ENCODE assay signal across 8 cellular contexts in the genomic region with DNA sequence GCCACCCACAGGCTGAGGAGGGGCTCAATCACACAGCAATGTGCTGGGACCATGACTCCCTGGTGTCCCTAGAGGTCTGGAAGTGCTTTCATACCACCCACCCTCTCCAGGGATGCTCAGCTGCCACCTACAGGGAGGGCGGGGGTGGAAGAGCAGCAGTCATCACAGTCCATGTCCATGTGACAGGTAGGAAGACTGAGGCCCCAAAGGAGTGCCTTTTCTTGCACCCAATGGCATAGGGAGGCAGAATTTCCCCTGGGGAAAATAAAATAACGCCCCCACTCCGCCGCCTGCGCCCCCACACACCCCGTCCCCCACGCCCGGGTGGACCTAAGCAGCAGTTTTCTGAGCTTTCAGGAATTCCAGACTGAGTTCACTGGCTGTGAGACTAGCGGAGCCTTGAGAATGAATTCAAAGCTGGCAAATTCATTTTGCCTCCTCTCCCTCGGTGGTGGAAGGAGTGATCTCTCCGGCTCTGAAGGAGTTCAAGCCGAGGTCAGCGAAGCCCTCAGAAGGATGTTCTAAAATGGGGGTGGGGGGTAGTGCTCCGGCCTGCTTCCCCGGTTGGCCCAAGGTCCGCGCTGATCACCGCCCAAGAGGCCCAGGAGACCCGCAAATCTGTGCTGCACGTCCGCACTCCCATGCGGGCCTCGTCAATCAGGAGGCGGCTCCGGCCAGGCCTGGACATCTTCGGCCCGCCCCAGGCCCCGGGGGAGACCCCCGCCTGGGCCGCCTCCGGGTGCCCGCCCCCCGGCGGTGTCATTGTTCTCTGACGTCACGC. TPM values are rescaled to one million over a fixed set of nuclear protein-coding genes. Genes with fewer than 3 reads are reported as not detected.
DNase-seq lines count a peak whose midpoint lies in the region; ATAC-seq and TF ChIP-seq lines count a peak whose summit lies in the region.

No MANE protein-coding gene starts in this region.

- intact Hi-C loops in Caco-2 (cut with micrococcal nuclease; ENCODE audit: unreplicated experiment) (loop anchor here (1.0 to 10.0 kb wide), 8 partner anchors 94 to 804 kb away; no protein-coding TSS in a partner anchor), HCT116 (cut with micrococcal nuclease) (loop anchor here (5.0 kb wide), 1 partner anchor 139 kb away; no protein-coding TSS in a partner anchor)

- H3K27me3 Mint-ChIP-seq in Caco-2 (ENCODE audit: insufficient read depth, unreplicated experiment): no peaks in the 10 kb centered on the region
- H3K27me3 Mint-ChIP-seq in natural killer cell treated with Interleukin-12 subunit alpha and Interleukin-12 subunit beta and Interleukin-15 and Interleukin-18, amount 100 ng/mL, for 72 hours: peaks cover 0 to 3% of the 10 kb centered on the region in 2 donors

- peaks cover 26% of the 10 kb centered on the region for H3K36me3 Mint-ChIP-seq in Caco-2 (ENCODE audit: insufficient read depth, unreplicated experiment)
- no peaks in the 10 kb centered on the region for H3K36me3 Mint-ChIP-seq in natural killer cell treated with Interleukin-12 subunit alpha and Interleukin-12 subunit beta and Interleukin-15 and Interleukin-18, amount 100 ng/mL, for 72 hours

- H3K36me3 ChIP-seq in Caco-2 (ENCODE audit: control insufficient read depth, insufficient read depth, low read length): no peaks in the 10 kb centered on the region
- no peaks in the 10 kb centered on the region for H3K36me3 ChIP-seq in HCT116 (ENCODE audit: control insufficient read depth in 1 of 2, insufficient read depth in 2 of 2, low read length in 2 of 2)

- peaks cover 8% of the 10 kb centered on the region for H3K4me1 Mint-ChIP-seq in Caco-2 (ENCODE audit: low read depth, unreplicated experiment)
- H3K4me1 Mint-ChIP-seq in natural killer cell treated with Interleukin-12 subunit alpha and Interleukin-12 subunit beta and Interleukin-15 and Interleukin-18, amount 100 ng/mL, for 72 hours (ENCODE audit: low read depth in 2 of 2): peaks cover 12 to 29% of the 10 kb centered on the region in 2 donors

- no peaks in the 10 kb centered on the region for H3K9me2 ChIP-seq in HCT116 (ENCODE audit: insufficient read depth)

- H3K4me3 ChIP-seq in Caco-2 (ENCODE audit: low read depth, low read length) (peak overlapping the region; percentile 82), HCT116 (replicated peaks in 1 of 2; ENCODE audit: low read depth in 1 of 2, low read length in 2 of 2) (peak overlapping the region; percentile 54 to 84), epithelial cell of proximal tubule (ENCODE audit: low read depth, low read length) (peak overlapping the region; percentile 99)

- POLR2A ChIA-PET in Caco-2 (lab: Charles Lee): interaction anchor here (0.6 to 1.5 kb wide), 3 partner anchors 61 to 129 kb away, joined by 4 to 12 read pairs (median 4); no protein-coding TSS in a partner anchor
- POLR2A ChIA-PET in HCT116 (lab: Charles Lee): interaction anchor here (0.6 kb wide), 2 partner anchors 292 to 1536 kb away, joined by 3 to 7 read pairs; no protein-coding TSS in a partner anchor

- H3K79me2 ChIP-seq in HCT116 (ENCODE audit: insufficient read depth, low read length): peaks cover 15% of the 10 kb centered on the region

- peak overlapping the region; percentile 74 for H3K4me3 Mint-ChIP-seq in Caco-2 (ENCODE audit: unreplicated experiment)
- H3K4me3 Mint-ChIP-seq in natural killer cell treated with Interleukin-12 subunit alpha and Interleukin-12 subunit beta and Interleukin-15 and Interleukin-18, amount 100 ng/mL, for 72 hours: peak overlapping the region; percentile 86

- H3K9me3 ChIP-seq in Caco-2 (no peaks in the 10 kb centered on the region), HCT116 (ENCODE audit: control insufficient read depth in 1 of 2, insufficient read depth in 1 of 2, low read depth in 1 of 2, low read length in 2 of 2) (no peaks in the 10 kb centered on the region)

- H3K9me3 Mint-ChIP-seq in Caco-2 (ENCODE audit: unreplicated experiment): no peaks in the 10 kb centered on the region
- no peaks in the 10 kb centered on the region for H3K9me3 Mint-ChIP-seq in natural killer cell treated with Interleukin-12 subunit alpha and Interleukin-12 subunit beta and Interleukin-15 and Interleukin-18, amount 100 ng/mL, for 72 hours

- H2AFZ ChIP-seq in HCT116 (ENCODE audit: low read depth, low read length, poor library complexity, severe bottlenecking): peak overlapping the region; percentile 35

- H3K4me2 ChIP-seq in HCT116 (ENCODE audit: low read length): peak overlapping the region; percentile 90

- DNase-seq in Caco-2: peak; percentile 85 to 89
- no peak for DNase-seq in HCT116 (ENCODE audit: low read depth, low spot score)
- peak; percentile 74 for DNase-seq in SW480 (ENCODE audit: low spot score)
- DNase-seq in epithelial cell of proximal tubule (ENCODE audit: low read depth): no peak
- DNase-seq in natural killer cell treated with Interleukin-12 subunit alpha and Interleukin-12 subunit beta and Interleukin-15 and Interleukin-18, amount 100 ng/mL, for 72 hours (ENCODE audit: low spot score): no peak
- DNase-seq in NCI-H2196 (lab: John Stamatoyannopoulos, UW; ENCODE audit: unreplicated experiment): no peak
- no peak for DNase-seq in A172 (ENCODE audit: low spot score)
- no peak for DNase-seq in cortex of kidney (lab: John Stamatoyannopoulos, UW)

- CTCF ChIA-PET in Caco-2 (lab: Charles Lee) (interaction anchor here (0.6 to 3.5 kb wide), 23 partner anchors 7 to 1020 kb away, joined by 3 to 19 read pairs (median 4); no protein-coding TSS in a partner anchor), HCT116 (lab: Charles Lee) (interaction anchor here (1.0 to 1.8 kb wide), 4 partner anchors 92 to 409 kb away, joined by 3 to 5 read pairs (median 4); no protein-coding TSS in a partner anchor)

- peak; percentile 49 for ATAC-seq in HCT116
- ATAC-seq in natural killer cell treated with Interleukin-12 subunit alpha and Interleukin-12 subunit beta and Interleukin-15 and Interleukin-18, amount 100 ng/mL, for 72 hours: peak; percentile 0 to 4

- H3K27ac Mint-ChIP-seq in Caco-2 (ENCODE audit: unreplicated experiment): peak overlapping the region; percentile 8
- no peak overlapping the region for H3K27ac Mint-ChIP-seq in natural killer cell treated with Interleukin-12 subunit alpha and Interleukin-12 subunit beta and Interleukin-15 and Interleukin-18, amount 100 ng/mL, for 72 hours

- H3K27me3 ChIP-seq in Caco-2 (replicated peaks; ENCODE audit: control insufficient read depth, insufficient read depth, low read length) (no peaks in the 10 kb centered on the region), HCT116 (ENCODE audit: insufficient read depth, low read length) (no peaks in the 10 kb centered on the region)

- peak overlapping the region; percentile 59; the same call in 1 of the 2 replicates for H3K27ac ChIP-seq in HCT116 (ENCODE audit: low read depth, low read length)

- H3K4me1 ChIP-seq in Caco-2: peaks cover 17% of the 10 kb centered on the region
- peaks cover 21 to 38% of the 10 kb centered on the region in 2 experiments for H3K4me1 ChIP-seq in HCT116 (ENCODE audit: control insufficient read depth in 1 of 2, insufficient read depth in 2 of 2, low read length in 2 of 2)

- TF ChIP-seq CTCF in Caco-2 (IDR thresholded peaks at IDR 0.05; ENCODE audit: insufficient read depth in 1 of 2, low read depth in 1 of 2, low read length in 1 of 2, severe bottlenecking in 1 of 2, unreplicated experiment in 1 of 2) (peak; percentile 44 to 88), HCT116 (IDR thresholded peaks at IDR 0.05 in 2 of 3, conservative IDR thresholded peaks at IDR 0.05 in 1 of 3; ENCODE audit: borderline replicate concordance in 1 of 3, insufficient read depth in 1 of 3, low read depth in 2 of 3, low read length in 2 of 3) (peak; percentile 36 to 58 (median 44); a peak in 5 of 6 replicates), epithelial cell of proximal tubule (conservative IDR thresholded peaks at IDR 0.05; ENCODE audit: low read depth, low read length) (peak; percentile 45)

- peak overlapping the region; percentile 50 for H3K9ac ChIP-seq in HCT116 (ENCODE audit: low read length)

- RAD21 ChIA-PET in HCT116 (lab: Charles Lee; ENCODE audit: low non-redundant PET in 1 of 2, low total read pairs in 2 of 2, uncharacterized antibody in 2 of 2, unreplicated experiment in 2 of 2): interaction anchor here (0.7 to 1.3 kb wide), 4 partner anchors 92 to 233 kb away, joined by 3 to 9 read pairs (median 4); no protein-coding TSS in a partner anchor

- no peaks in the 10 kb centered on the region for H4K20me1 ChIP-seq in HCT116 (ENCODE audit: insufficient read depth)

- TF ChIP-seq RAD21 in HCT116 (IDR thresholded peaks at IDR 0.05; ENCODE audit: low read depth): peak; percentile 58

- BruUV-seq in Caco-2 (replicated peaks; lab: Mats Ljungman, UMichigan) (TSS peak; percentile 56), HCT116 (replicated peaks; lab: Mats Ljungman, UMichigan) (no TSS peak)

- TF ChIP-seq POLR2A in HCT116 (IDR thresholded peaks at IDR 0.05; ENCODE audit: borderline replicate concordance, extremely low read depth, insufficient read depth, insufficient read length): no peak

TF ChIP-seq in HCT116, 20 proteins besides CTCF, POLR2A, EP300 and RAD21:
- no peak for TF ChIP-seq EZH2phosphoT487 (IDR thresholded peaks at IDR 0.05; ENCODE audit: borderline replicate concordance)
- peak; percentile 68 for TF ChIP-seq EGR1 (IDR thresholded peaks at IDR 0.05; ENCODE audit: low read depth)
- no peak for TF ChIP-seq TCF7L2 (IDR thresholded peaks at IDR 0.05; ENCODE audit: borderline replicate concordance, extremely low read depth, insufficient read depth, insufficient read length)
- TF ChIP-seq, protein P1, sequence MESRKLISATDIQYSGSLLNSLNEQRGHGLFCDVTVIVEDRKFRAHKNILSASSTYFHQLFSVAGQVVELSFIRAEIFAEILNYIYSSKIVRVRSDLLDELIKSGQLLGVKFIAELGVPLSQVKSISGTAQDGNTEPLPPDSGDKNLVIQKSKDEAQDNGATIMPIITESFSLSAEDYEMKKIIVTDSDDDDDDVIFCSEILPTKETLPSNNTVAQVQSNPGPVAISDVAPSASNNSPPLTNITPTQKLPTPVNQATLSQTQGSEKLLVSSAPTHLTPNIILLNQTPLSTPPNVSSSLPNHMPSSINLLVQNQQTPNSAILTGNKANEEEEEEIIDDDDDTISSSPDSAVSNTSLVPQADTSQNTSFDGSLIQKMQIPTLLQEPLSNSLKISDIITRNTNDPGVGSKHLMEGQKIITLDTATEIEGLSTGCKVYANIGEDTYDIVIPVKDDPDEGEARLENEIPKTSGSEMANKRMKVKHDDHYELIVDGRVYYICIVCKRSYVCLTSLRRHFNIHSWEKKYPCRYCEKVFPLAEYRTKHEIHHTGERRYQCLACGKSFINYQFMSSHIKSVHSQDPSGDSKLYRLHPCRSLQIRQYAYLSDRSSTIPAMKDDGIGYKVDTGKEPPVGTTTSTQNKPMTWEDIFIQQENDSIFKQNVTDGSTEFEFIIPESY (IDR thresholded peaks at IDR 0.05; ENCODE audit: extremely low read depth, insufficient replicate concordance, low read length): no peak
- TF ChIP-seq ZNF274 (IDR thresholded peaks at IDR 0.05; ENCODE audit: low read depth, low read length): no peak

RNA-seq across cellular contexts. Expression of a gene that starts 2.1 kb away (rescaled TPM):
- total RNA-seq in Caco-2 (2022) (42.3 and 43.7 TPM in 2 replicates), HCT116 (2021; ENCODE audit: unreplicated experiment) (28.4 TPM), epithelial cell of proximal tubule (16.5 and 21.4 TPM in 2 replicates)
- polyA plus RNA-seq in HCT116 (2012): 18.9 and 19.3 TPM in 2 replicates
- 10 to 100 TPM; 49.7 to 54.4 TPM for total RNA-seq in natural killer cell treated with Interleukin-12 subunit alpha and Interleukin-12 subunit beta and Interleukin-15 and Interleukin-18, amount 100 ng/mL, for 72 hours
- 15.4 and 16.6 TPM in 2 replicates for total RNA-seq in A172 (2014; rRNA removed; shearing (Covaris generic))

Comparison
In these comparisons a context has a peak if more than half of its experiments do, and no peak if none do; other contexts are left out.
1. DNase-seq: peak in Caco-2 (2 of 2) and SW480 (single experiment); none in HCT116 (single experiment), epithelial cell of proximal tubule (single experiment), natural killer cell treated with Interleukin-12 subunit alpha and Interleukin-12 subunit beta and Interleukin-15 and Interleukin-18, amount 100 ng/mL, for 72 hours (single experiment), NCI-H2196 (single experiment), A172 (single experiment) and cortex of kidney (single experiment).
2. Peak in every context shown above with its lines, with median percentiles within 50 percentile points of each other: H3K4me3 ChIP-seq and CTCF ChIP-seq.